Comparison of ENCODE assay signal across 1 cellular context in the genomic region with DNA sequence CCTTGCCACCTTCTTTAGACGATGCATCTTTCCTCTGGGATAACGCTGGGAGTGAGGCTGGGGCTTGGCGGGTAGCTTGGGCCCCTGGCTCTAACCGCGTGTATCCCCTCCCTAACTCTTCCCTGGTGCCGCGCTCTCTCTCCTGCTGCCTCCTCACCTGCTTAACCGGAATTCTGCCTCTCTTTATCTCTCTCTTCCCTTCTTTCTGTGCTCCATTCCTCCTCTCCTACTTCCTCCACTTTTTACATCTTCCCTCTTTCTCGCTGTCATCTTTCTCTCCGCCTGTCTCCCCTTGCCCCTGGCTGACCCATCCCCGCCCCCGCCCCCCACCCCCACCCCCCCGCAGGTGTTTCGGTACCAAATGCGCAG.
TF ChIP-seq lines count a peak whose summit lies in the region.

No MANE protein-coding gene starts in this region.

TF ChIP-seq in H1, 55 proteins besides CTCF, POLR2A, EP300 and RAD21:
- TF ChIP-seq KDM4A (IDR thresholded peaks at IDR 0.05; ENCODE audit: low read depth, low read length, severe bottlenecking) (no peak), CTBP2 (IDR thresholded peaks at IDR 0.05; ENCODE audit: borderline replicate concordance, insufficient read depth, insufficient read length, low read length) (no peak), SP1 (IDR thresholded peaks at IDR 0.05; ENCODE audit: low read depth, low read length) (peak; percentile 56; the same call in 1 of the 2 replicates), EZH2 (IDR thresholded peaks at IDR 0.05; ENCODE audit: low read depth, low read length, severe bottlenecking) (no peak), TCF12 (IDR thresholded peaks at IDR 0.05; ENCODE audit: low read depth, low read length) (no peak), NANOG (IDR thresholded peaks at IDR 0.05; ENCODE audit: insufficient read depth, low read depth, low read length, poor library complexity, severe bottlenecking) (no peak)
- TF ChIP-seq, protein P1, sequence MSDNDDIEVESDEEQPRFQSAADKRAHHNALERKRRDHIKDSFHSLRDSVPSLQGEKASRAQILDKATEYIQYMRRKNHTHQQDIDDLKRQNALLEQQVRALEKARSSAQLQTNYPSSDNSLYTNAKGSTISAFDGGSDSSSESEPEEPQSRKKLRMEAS (IDR thresholded peaks at IDR 0.05), result peak; percentile 15; the same call in 1 of the 2 replicates
TF ChIP-seq in H1: peak in this region for 2.
